Comparison of ENCODE assay signal across 1 cellular context in genomic region chrX:120014354-120015129, GRCh38.
TF ChIP-seq lines count a peak whose summit lies in the region.

No MANE protein-coding gene starts in this region.

TF ChIP-seq in SK-N-SH treated with all-trans-retinoic acid at 6 μM for 48 hours, 23 proteins besides CTCF, POLR2A, EP300 and RAD21 (continued from another document):
- no peak for TF ChIP-seq CREB5 (CRISPR knock-in tag; IDR thresholded peaks at IDR 0.05; ENCODE audit: low read depth)
- TF ChIP-seq, protein P1, sequence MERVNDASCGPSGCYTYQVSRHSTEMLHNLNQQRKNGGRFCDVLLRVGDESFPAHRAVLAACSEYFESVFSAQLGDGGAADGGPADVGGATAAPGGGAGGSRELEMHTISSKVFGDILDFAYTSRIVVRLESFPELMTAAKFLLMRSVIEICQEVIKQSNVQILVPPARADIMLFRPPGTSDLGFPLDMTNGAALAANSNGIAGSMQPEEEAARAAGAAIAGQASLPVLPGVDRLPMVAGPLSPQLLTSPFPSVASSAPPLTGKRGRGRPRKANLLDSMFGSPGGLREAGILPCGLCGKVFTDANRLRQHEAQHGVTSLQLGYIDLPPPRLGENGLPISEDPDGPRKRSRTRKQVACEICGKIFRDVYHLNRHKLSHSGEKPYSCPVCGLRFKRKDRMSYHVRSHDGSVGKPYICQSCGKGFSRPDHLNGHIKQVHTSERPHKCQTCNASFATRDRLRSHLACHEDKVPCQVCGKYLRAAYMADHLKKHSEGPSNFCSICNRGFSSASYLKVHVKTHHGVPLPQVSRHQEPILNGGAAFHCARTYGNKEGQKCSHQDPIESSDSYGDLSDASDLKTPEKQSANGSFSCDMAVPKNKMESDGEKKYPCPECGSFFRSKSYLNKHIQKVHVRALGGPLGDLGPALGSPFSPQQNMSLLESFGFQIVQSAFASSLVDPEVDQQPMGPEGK (CRISPR knock-in tag; IDR thresholded peaks at IDR 0.05; ENCODE audit: borderline replicate concordance) = no peak
- no peak for TF ChIP-seq TOX (CRISPR knock-in tag; IDR thresholded peaks at IDR 0.05; ENCODE audit: borderline replicate concordance)
- TF ChIP-seq ESRRG (CRISPR knock-in tag; IDR thresholded peaks at IDR 0.05) = no peak
- no peak for TF ChIP-seq PPARA (CRISPR knock-in tag; IDR thresholded peaks at IDR 0.05; ENCODE audit: borderline replicate concordance)
- TF ChIP-seq GLIS3 (CRISPR knock-in tag; IDR thresholded peaks at IDR 0.05) = no peak
- no peak for TF ChIP-seq BACH2 (CRISPR knock-in tag; IDR thresholded peaks at IDR 0.05; ENCODE audit: borderline replicate concordance)
- TF ChIP-seq ZNF565 (CRISPR knock-in tag; conservative IDR thresholded peaks at IDR 0.05; ENCODE audit: low read depth) = no peak
- no peak for TF ChIP-seq ISL1 (CRISPR knock-in tag; IDR thresholded peaks at IDR 0.05)
- no peak for TF ChIP-seq ARNTL (CRISPR knock-in tag; IDR thresholded peaks at IDR 0.05; ENCODE audit: borderline replicate concordance, low read depth)
- no peak for TF ChIP-seq TCF4 (CRISPR knock-in tag; IDR thresholded peaks at IDR 0.05; ENCODE audit: borderline replicate concordance)
- no peak for TF ChIP-seq ZNF70 (CRISPR knock-in tag; IDR thresholded peaks at IDR 0.05)
